ENCODE assay signal across 10 cellular contexts in genomic region chr15:30573012-30573491, GRCh38. TPM values are rescaled to one million over a fixed set of nuclear protein-coding genes. Genes with fewer than 3 reads are reported as not detected.
DNase-seq lines count a peak whose midpoint lies in the region; ATAC-seq and TF ChIP-seq lines count a peak whose summit lies in the region.
"Not testable (repeated sequence)": the region's sequence is repeated elsewhere in the genome, so short reads cannot be mapped to it uniquely, and the experiment has no call there.
"Had no signal": no experiment of that assay in that cellular context is flagged by ENCODE, and none has a peak within 500 bp of the region (broad histone marks: within the 10 kb centered on the region; RNA-seq: fewer than 3 reads in every experiment).

No MANE protein-coding gene starts in this region.

- not testable (repeated sequence) for TF ChIP-seq EP300 in stomach (IDR thresholded peaks at IDR 0.05)

- not testable (repeated sequence) for H3K9me3 ChIP-seq in A673 (ENCODE audit: low read depth, low read length, poor library complexity, severe bottlenecking); neuron (ENCODE audit: low read length); stomach

- not testable (repeated sequence) for H3K4me3 Mint-ChIP-seq in activated CD4-positive, alpha-beta T cell treated with anti-CD3 and anti-CD28 coated beads for 36 hours

- not testable (repeated sequence) for H3K27me3 ChIP-seq in A673 (replicated peaks; ENCODE audit: insufficient read depth, low read depth, low read length, poor library complexity); KMS-11 (ENCODE audit: insufficient read depth, low read depth); brain microvascular endothelial cell (replicated peaks); neuron (ENCODE audit: insufficient read depth, low read length); stomach

- not testable (repeated sequence) for TF ChIP-seq POLR2A in stomach (IDR thresholded peaks at IDR 0.05)

- H3K27ac Mint-ChIP-seq in activated CD4-positive, alpha-beta T cell treated with anti-CD3 and anti-CD28 coated beads for 36 hours = not testable (repeated sequence)

- in situ Hi-C loops in brain microvascular endothelial cell (cut with HindIII; ENCODE audit: low pct_ligation_motif_present, low sequenced_read_pairs) = not testable (repeated sequence)

- H2AFZ ChIP-seq in KMS-11 (ENCODE audit: low read depth) = peak overlapping the region; percentile 52; the same call in 1 of the 2 replicates
- not testable (repeated sequence) for H2AFZ ChIP-seq in neuron (ENCODE audit: low read depth, low read length)

- WGBS in stomach, 5 donors = 0% methylated on average over 2 of the region's 38 CpGs; no CpG with 5 or more reads in 4 of the 5 donors

- H4K20me1 ChIP-seq in KMS-11 (ENCODE audit: insufficient read depth) = not testable (repeated sequence)

- POLR2A ChIA-PET in A673 (lab: Charles Lee; ENCODE audit: low non-redundant PET); activated CD4-positive, alpha-beta T cell treated with anti-CD3 and anti-CD28 coated beads for 36 hours (lab: Charles Lee): not testable (repeated sequence)

- H3K4me1 ChIP-seq in A673 (ENCODE audit: insufficient read depth, low read length, poor library complexity, severe bottlenecking); KMS-11 (ENCODE audit: low read depth, poor library complexity, severe bottlenecking); neuron (ENCODE audit: insufficient read depth, low read length); stomach: not testable (repeated sequence)

- H3K27me3 Mint-ChIP-seq in activated CD4-positive, alpha-beta T cell treated with anti-CD3 and anti-CD28 coated beads for 36 hours = not testable (repeated sequence)

- not testable (repeated sequence) for H3K4me1 Mint-ChIP-seq in activated CD4-positive, alpha-beta T cell treated with anti-CD3 and anti-CD28 coated beads for 36 hours

- not testable (repeated sequence) for H3K9me3 Mint-ChIP-seq in activated CD4-positive, alpha-beta T cell treated with anti-CD3 and anti-CD28 coated beads for 36 hours (ENCODE audit: low read depth)

- H3K27ac ChIP-seq in A673 (ENCODE audit: low read depth, low read length, poor library complexity, severe bottlenecking); KMS-11; brain microvascular endothelial cell; stomach: not testable (repeated sequence)

- peak; percentile 36 for ATAC-seq in activated CD4-positive, alpha-beta T cell treated with anti-CD3 and anti-CD28 coated beads for 36 hours
- peak; percentile 79 for ATAC-seq in left lobe of liver

- not testable (repeated sequence) for BruUV-seq in A673 (replicated peaks; lab: Mats Ljungman, UMichigan)

- H3K9ac ChIP-seq in KMS-11 = not testable (repeated sequence)

- CTCF ChIA-PET in A673 (lab: Charles Lee); activated CD4-positive, alpha-beta T cell treated with anti-CD3 and anti-CD28 coated beads for 36 hours (lab: Charles Lee): not testable (repeated sequence)

- H3K4me2 ChIP-seq in KMS-11 = not testable (repeated sequence)

- DNase-seq in A673 (ENCODE audit: low spot score); activated CD4-positive, alpha-beta T cell treated with anti-CD3 and anti-CD28 coated beads for 36 hours; brain microvascular endothelial cell; fibroblast of villous mesenchyme (ENCODE audit: low read depth); left lobe of liver (ENCODE audit: low spot score); stomach: not testable (repeated sequence)

- TF ChIP-seq CTCF in A673 (conservative IDR thresholded peaks at IDR 0.05; ENCODE audit: low read depth, low read length); KMS-11 (conservative IDR thresholded peaks at IDR 0.05; ENCODE audit: low read depth, low read length); brain microvascular endothelial cell (IDR thresholded peaks at IDR 0.05; ENCODE audit: low read depth, low read length, missing control alignments); fibroblast of villous mesenchyme (IDR thresholded peaks at IDR 0.05; ENCODE audit: insufficient read depth, low read depth, low read length); stomach (IDR thresholded peaks at IDR 0.05): not testable (repeated sequence)

- H3K4me3 ChIP-seq in A673 (ENCODE audit: low read depth, low read length, poor library complexity, severe bottlenecking) (peak overlapping the region; percentile 30), brain microvascular endothelial cell (ENCODE audit: low read depth, low read length) (peak overlapping the region; percentile 49), fibroblast of villous mesenchyme (ENCODE audit: low read depth, low read length) (peak overlapping the region; percentile 51), neuron (ENCODE audit: low read length) (peak overlapping the region; percentile 34), stomach (peak overlapping the region in 3 of 4 donors; percentile 25 to 47 (median 29))
- H3K4me3 ChIP-seq in KMS-11 (IDR thresholded peaks at IDR 0.05; ENCODE audit: insufficient read depth, low read depth, low read length) = not testable (repeated sequence)

- H3K36me3 ChIP-seq in A673 (ENCODE audit: insufficient read depth, low read length, poor library complexity, severe bottlenecking); KMS-11 (ENCODE audit: insufficient read depth); brain microvascular endothelial cell (replicated peaks); neuron (ENCODE audit: insufficient read depth, low read length); stomach: not testable (repeated sequence)

- H3K79me2 ChIP-seq in KMS-11 (ENCODE audit: insufficient read depth, low read depth) = not testable (repeated sequence)

- H3K36me3 Mint-ChIP-seq in activated CD4-positive, alpha-beta T cell treated with anti-CD3 and anti-CD28 coated beads for 36 hours (ENCODE audit: low read depth) = not testable (repeated sequence)

- intact Hi-C loops in A673 (cut with micrococcal nuclease; ENCODE audit: unreplicated experiment); activated CD4-positive, alpha-beta T cell treated with anti-CD3 and anti-CD28 coated beads for 36 hours (cut with DNase I, micrococcal nuclease); stomach (cut with DNase I; ENCODE audit: low total_unique reads): not testable (repeated sequence)

RNA-seq across cellular contexts. Expression of gene GOLGA8Q, which starts 21.2 kb away (rescaled TPM):
- total RNA-seq in A673 (2021) (0.56 and 1.8 TPM in 2 replicates), fibroblast of villous mesenchyme (0.43 and 0.97 TPM in 2 replicates), left lobe of liver (0.53 TPM), stomach (10 to 100 TPM in 1 of 5 donors, 1 to 10 TPM in 2, not detected in 2; 1.8 to 53.1 (median 8.7) TPM)
- under 1 TPM; 0.32 to 0.49 TPM for total RNA-seq in activated CD4-positive, alpha-beta T cell treated with anti-CD3 and anti-CD28 coated beads for 36 hours
- polyA plus RNA-seq in stomach = not detected
- total RNA-seq: H9 had no signal

RNA-seq across cellular contexts. Expression of gene GOLGA8H, which starts 30.8 kb away (rescaled TPM):
- 0.33 TPM in 1 of 2 replicates, not detected in the other for total RNA-seq in A673 (2021)
- not detected for total RNA-seq in activated CD4-positive, alpha-beta T cell treated with anti-CD3 and anti-CD28 coated beads for 36 hours
- total RNA-seq in fibroblast of villous mesenchyme = under 0.01 TPM in 1 of 2 replicates, not detected in the other
- total RNA-seq in left lobe of liver = 0.15 TPM
- 1 to 10 TPM in 1 of 5 donors, under 1 TPM in 1, not detected in 3; 0.43 to 2.0 TPM for total RNA-seq in stomach
- polyA plus RNA-seq in stomach = under 1 TPM in 2 of 3 donors, not detected in 1; 0.13 to 0.25 TPM
- polyA plus RNA-seq: immature natural killer cell had no signal
